In genomic region chr17:46768896-46769295, GRCh38 we compare ENCODE assay signal across 10 cellular contexts. TPM values are rescaled to one million over a fixed set of nuclear protein-coding genes. Genes with fewer than 3 reads are reported as not detected.
DNase-seq lines count a peak whose midpoint lies in the region; ATAC-seq, FAIRE-seq and TF ChIP-seq lines count a peak whose summit lies in the region.
"Not testable (repeated sequence)": the region's sequence is repeated elsewhere in the genome, so short reads cannot be mapped to it uniquely, and the experiment has no call there.
"Had no signal": no experiment of that assay in that cellular context is flagged by ENCODE, and none has a peak within 500 bp of the region (broad histone marks: within the 10 kb centered on the region; RNA-seq: fewer than 3 reads in every experiment).

No MANE protein-coding gene starts in this region.

- H3K4me1 ChIP-seq in H1 (replicated peaks in 1 of 4; ENCODE audit: control insufficient read depth in 3 of 4, insufficient read depth in 4 of 4, low read length in 3 of 4): peaks cover 6 to 28% (median 23%) of the 10 kb centered on the region in 4 experiments

- peaks cover 7 to 12% of the 10 kb centered on the region in 2 experiments for H4K20me1 ChIP-seq in H1 (replicated peaks in 1 of 2; ENCODE audit: control insufficient read depth in 1 of 2, insufficient read depth in 2 of 2, low read length in 2 of 2)

- not testable (repeated sequence) for FAIRE-seq in H1 (lab: Jason Lieb, UNC)

- whole genome bisulfite sequencing in H1 (ENCODE audit: extremely low coverage in 1 of 2, insufficient coverage in 1 of 2, insufficient read length in 1 of 2, insufficient replicate concordance in 2 of 2, low coverage in 1 of 2, low lambda C conversion rate in 2 of 2, missing lambda C conversion rate in 1 of 2), 2 experiments: 98% methylated on average over 13 of the region's 14 CpGs; no CpG with 5 or more reads in 1 of the 2 experiments

- H4K8ac ChIP-seq in H1 (ENCODE audit: extremely low read depth, insufficient read depth, low read length): not testable (repeated sequence)

- H2BK20ac ChIP-seq in H1 (ENCODE audit: low read length): not testable (repeated sequence)

- not testable (repeated sequence) for H3K36me3 Mint-ChIP-seq in CD14-positive monocyte; activated CD4-positive, alpha-beta memory T cell treated with anti-CD3 and anti-CD28 coated beads, Interleukin-2, amount 10 ng/mL, durations not matched to agents 7 days and 5 days (ENCODE audit: low read depth); naive B cell; neural crest cell (ENCODE audit: low read depth); stimulated activated memory B cell treated with anti-CD40 and anti-IgM and Interleukin-4, amounts not matched to agents 10 μg/mL and 1 μg/mL and 100 μg/mL, for 72 hours

- not testable (repeated sequence) for H2BK12ac ChIP-seq in H1 (ENCODE audit: low read depth, low read length)

- not testable (repeated sequence) for TF ChIP-seq POLR2A in H1 (IDR thresholded peaks at IDR 0.05; ENCODE audit: control extremely low read depth in 1 of 2, low read depth in 2 of 2, low read length in 2 of 2)

- not testable (repeated sequence) for H2AFZ ChIP-seq in H1 (ENCODE audit: low read length)

- not testable (repeated sequence) for H2BK5ac ChIP-seq in H1 (ENCODE audit: low read depth, low read length)

- not testable (repeated sequence) for H3K36me3 ChIP-seq in H1 (ENCODE audit: control insufficient read depth in 2 of 4, insufficient read depth in 4 of 4, low read length in 3 of 4)

- not testable (repeated sequence) for H3K4me2 ChIP-seq in H1 (ENCODE audit: insufficient read depth in 1 of 2, low read depth in 2 of 2, low read length in 2 of 2)

- H3K23ac ChIP-seq in H1 (ENCODE audit: insufficient read length): not testable (repeated sequence)

- not testable (repeated sequence) for H3K14ac ChIP-seq in H1 (ENCODE audit: insufficient read length)

- not testable (repeated sequence) for H3K79me1 ChIP-seq in H1 (ENCODE audit: low read depth, low read length)

- H4K5ac ChIP-seq in H1 (ENCODE audit: insufficient read length, low read depth, low read length): not testable (repeated sequence)

- H3K4ac ChIP-seq in H1 (replicated peaks; ENCODE audit: insufficient read length, low read depth, low read length): not testable (repeated sequence)

- H3K27ac ChIP-seq in H1 (ENCODE audit: low read depth, low read length): not testable (repeated sequence)

- TF ChIP-seq CTCF in CD14-positive monocyte (IDR thresholded peaks at IDR 0.05); GM10266 (IDR thresholded peaks at IDR 0.05; ENCODE audit: control insufficient read depth, insufficient read depth, low read depth, missing control alignments); H1 (IDR thresholded peaks at IDR 0.05; ENCODE audit: control extremely low read depth in 1 of 3, insufficient read depth in 1 of 3, low read depth in 1 of 3, low read length in 3 of 3); neural crest cell (conservative IDR thresholded peaks at IDR 0.05): not testable (repeated sequence)

- CTCF ChIA-PET in activated CD4-positive, alpha-beta memory T cell treated with anti-CD3 and anti-CD28 coated beads, Interleukin-2, amount 10 ng/mL, durations not matched to agents 7 days and 5 days (lab: Charles Lee); H1 (lab: Charles Lee; ENCODE audit: partially characterized antibody): not testable (repeated sequence)

- H3K79me2 ChIP-seq in H1 (ENCODE audit: control insufficient read depth in 1 of 2, insufficient read depth in 2 of 2, low read length in 2 of 2): not testable (repeated sequence)

- ATAC-seq in naive B cell (ENCODE audit: low read depth in 2 of 2); stimulated activated memory B cell treated with anti-CD40 and anti-IgM and Interleukin-4, amounts not matched to agents 10 μg/mL and 1 μg/mL and 100 μg/mL, for 72 hours: not testable (repeated sequence)

- not testable (repeated sequence) for TF ChIP-seq EP300 in H1 (IDR thresholded peaks at IDR 0.05; ENCODE audit: borderline replicate concordance in 1 of 2, low read depth in 2 of 2, low read length in 2 of 2)

- peak overlapping the region; percentile 37 to 80 for H3K4me3 Mint-ChIP-seq in CD14-positive monocyte
- not testable (repeated sequence) for H3K4me3 Mint-ChIP-seq in activated CD4-positive, alpha-beta memory T cell treated with anti-CD3 and anti-CD28 coated beads, Interleukin-2, amount 10 ng/mL, durations not matched to agents 7 days and 5 days
- H3K4me3 Mint-ChIP-seq in naive B cell: peak overlapping the region in 7 of 8 donors; percentile 22 to 88 (median 73)
- H3K4me3 Mint-ChIP-seq in neural crest cell: peak overlapping the region; percentile 72
- H3K4me3 Mint-ChIP-seq in stimulated activated memory B cell treated with anti-CD40 and anti-IgM and Interleukin-4, amounts not matched to agents 10 μg/mL and 1 μg/mL and 100 μg/mL, for 72 hours: peak overlapping the region; percentile 7

- not testable (repeated sequence) for DNase-seq in CD14-positive monocyte (ENCODE audit: low spot score); H1 (ENCODE audit: low read depth in 1 of 2, low spot score in 2 of 2); naive B cell; neural crest cell (ENCODE audit: low read depth, low spot score)
- DNase-seq in GM10266 (ENCODE audit: extremely low spot score) (peak; percentile 6), posterior vena cava (ENCODE audit: low spot score) (peak; percentile 54)
- DNase-seq in activated CD4-positive, alpha-beta memory T cell treated with anti-CD3 and anti-CD28 coated beads, Interleukin-2, amount 10 ng/mL, durations not matched to agents 7 days and 5 days: peak; percentile 11

- H4K91ac ChIP-seq in H1 (replicated peaks; ENCODE audit: insufficient read length, low read length): not testable (repeated sequence)

- H2BK120ac ChIP-seq in H1 (replicated peaks; ENCODE audit: low read depth, low read length): not testable (repeated sequence)

- H3K27me3 ChIP-seq in H1 (replicated peaks in 1 of 4; ENCODE audit: control insufficient read depth in 3 of 4, extremely low read depth in 1 of 4, insufficient read depth in 3 of 4, low read length in 3 of 4): peaks cover 31 to 50% (median 49%) of the 10 kb centered on the region in 4 experiments

- peaks cover 56 to 61% (median 59%) of the 10 kb centered on the region in 3 donors for H3K27me3 Mint-ChIP-seq in CD14-positive monocyte (ENCODE audit: low read depth in 3 of 3)
- peaks cover 34% of the 10 kb centered on the region for H3K27me3 Mint-ChIP-seq in activated CD4-positive, alpha-beta memory T cell treated with anti-CD3 and anti-CD28 coated beads, Interleukin-2, amount 10 ng/mL, durations not matched to agents 7 days and 5 days
- not testable (repeated sequence) for H3K27me3 Mint-ChIP-seq in naive B cell; neural crest cell (ENCODE audit: low read depth); stimulated activated memory B cell treated with anti-CD40 and anti-IgM and Interleukin-4, amounts not matched to agents 10 μg/mL and 1 μg/mL and 100 μg/mL, for 72 hours

- not testable (repeated sequence) for H3K56ac ChIP-seq in H1 (replicated peaks; ENCODE audit: insufficient read length, low read depth, low read length)

- H3K23me2 ChIP-seq in H1 (ENCODE audit: low read depth, low read length): peaks cover 10% of the 10 kb centered on the region; the same call in 1 of the 2 replicates

- not testable (repeated sequence) for H3K9ac ChIP-seq in H1 (replicated peaks in 1 of 4; ENCODE audit: extremely low read depth in 1 of 4, low read depth in 3 of 4, low read length in 3 of 4)

- not testable (repeated sequence) for H3K18ac ChIP-seq in H1 (ENCODE audit: extremely low read depth, low read length)

- TF ChIP-seq RAD21 in H1 (IDR thresholded peaks at IDR 0.05 in 1 of 2, conservative IDR thresholded peaks at IDR 0.05 in 1 of 2; ENCODE audit: low read depth in 2 of 2, low read length in 2 of 2): not testable (repeated sequence)

- intact Hi-C loops in CD14-positive monocyte (cut with micrococcal nuclease); posterior vena cava (cut with DNase I): not testable (repeated sequence)

- POLR2A ChIA-PET in activated CD4-positive, alpha-beta memory T cell treated with anti-CD3 and anti-CD28 coated beads, Interleukin-2, amount 10 ng/mL, durations not matched to agents 7 days and 5 days (lab: Charles Lee): not testable (repeated sequence)
- POLR2A ChIA-PET in H1 (lab: Charles Lee; ENCODE audit: partially characterized antibody): interaction anchor here (1.4 kb wide), 1 partner anchor 15 kb away, joined by 3 read pairs; no protein-coding TSS in a partner anchor

- H3K4me3 ChIP-seq in H1 (ENCODE audit: extremely low read depth in 1 of 4, insufficient read depth in 2 of 4, low read depth in 3 of 4, low read length in 4 of 4): not testable (repeated sequence)

- H3K9me3 ChIP-seq in H1 (ENCODE audit: insufficient read depth in 2 of 2, low read depth in 1 of 2, low read length in 1 of 2): not testable (repeated sequence)

- not testable (repeated sequence) for H2BK15ac ChIP-seq in H1 (ENCODE audit: low read length)

- peaks cover 19% of the 10 kb centered on the region for H3K4me1 Mint-ChIP-seq in CD14-positive monocyte
- peaks cover 18% of the 10 kb centered on the region for H3K4me1 Mint-ChIP-seq in activated CD4-positive, alpha-beta memory T cell treated with anti-CD3 and anti-CD28 coated beads, Interleukin-2, amount 10 ng/mL, durations not matched to agents 7 days and 5 days
- peaks cover 11 to 28% (median 25%) of the 10 kb centered on the region in 3 donors for H3K4me1 Mint-ChIP-seq in naive B cell
- peaks cover 19% of the 10 kb centered on the region for H3K4me1 Mint-ChIP-seq in neural crest cell
- H3K4me1 Mint-ChIP-seq in stimulated activated memory B cell treated with anti-CD40 and anti-IgM and Interleukin-4, amounts not matched to agents 10 μg/mL and 1 μg/mL and 100 μg/mL, for 72 hours: peaks cover 23% of the 10 kb centered on the region

- H3K9me3 Mint-ChIP-seq in CD14-positive monocyte: peaks cover 0 to 12% (median 7%) of the 10 kb centered on the region in 7 donors
- not testable (repeated sequence) for H3K9me3 Mint-ChIP-seq in activated CD4-positive, alpha-beta memory T cell treated with anti-CD3 and anti-CD28 coated beads, Interleukin-2, amount 10 ng/mL, durations not matched to agents 7 days and 5 days; naive B cell; neural crest cell; stimulated activated memory B cell treated with anti-CD40 and anti-IgM and Interleukin-4, amounts not matched to agents 10 μg/mL and 1 μg/mL and 100 μg/mL, for 72 hours

- not testable (repeated sequence) for H3K27ac Mint-ChIP-seq in CD14-positive monocyte; activated CD4-positive, alpha-beta memory T cell treated with anti-CD3 and anti-CD28 coated beads, Interleukin-2, amount 10 ng/mL, durations not matched to agents 7 days and 5 days; neural crest cell (ENCODE audit: unreplicated experiment); stimulated activated memory B cell treated with anti-CD40 and anti-IgM and Interleukin-4, amounts not matched to agents 10 μg/mL and 1 μg/mL and 100 μg/mL, for 72 hours
- H3K27ac Mint-ChIP-seq in naive B cell: peak overlapping the region in 1 of 6 donors; percentile 7

- peak overlapping the region; percentile 15; the same call in 1 of the 2 replicates for H2AK5ac ChIP-seq in H1 (ENCODE audit: low read depth, low read length)

RNA-seq across cellular contexts. Expression of gene WNT3, which starts 49.6 kb away (rescaled TPM):
- polyA plus RNA-seq in CD14-positive monocyte: not detected
- total RNA-seq in activated CD4-positive, alpha-beta memory T cell treated with anti-CD3 and anti-CD28 coated beads, Interleukin-2, amount 10 ng/mL, durations not matched to agents 7 days and 5 days: not detected
- total RNA-seq in H1 (2021; fragmentation: NEBNext Ultra II Directional; extraction: Animal tissue kit (Norgen Biotek cat#: 25700)): 1.3 and 2.0 TPM in 2 replicates
- polyA plus RNA-seq in H1 (2011; rRNA removed): 0.56 and 0.96 TPM in 2 replicates
- 1.00 TPM for polyA plus RNA-seq in H1 (2011; cell fraction: cytosol; rRNA removed)
- polyA plus RNA-seq in H1 (2011; cell fraction: nucleus; rRNA removed): 1.2 TPM
- 0.40 to 1.3 TPM (median 0.77 TPM) in 4 replicates for polyA plus RNA-seq in H1 (2012, experiment 1 of 2)
- 0.76 TPM for polyA plus RNA-seq in H1 (2012, experiment 2 of 2)
- polyA plus RNA-seq in H1 (2013, experiment 1 of 2): 5.2 TPM
- polyA plus RNA-seq in H1 (2013, experiment 2 of 2): 6.7 TPM
- polyA minus RNA-seq in H1 (2011; rRNA and poly(A)+ RNA removed): 0.71 and 0.91 TPM in 2 replicates
- polyA minus RNA-seq in H1 (2011; cell fraction: cytosol; rRNA and poly(A)+ RNA removed): 0.66 TPM
- 0.60 TPM for polyA minus RNA-seq in H1 (2011; cell fraction: nucleus; rRNA and poly(A)+ RNA removed)
- under 1 TPM in 4 of 6 donors, not detected in 2; 0.06 to 0.73 (median 0.17) TPM for polyA plus RNA-seq in naive B cell (ENCODE audit: low read depth in 6 of 6)
- 8.4 and 9.3 TPM in 2 replicates for total RNA-seq in neural crest cell
- under 1 TPM; 0.32 to 0.81 TPM for total RNA-seq in posterior vena cava
- total RNA-seq: CD4-positive, alpha-beta memory T cell; GM12878 had no signal
- polyA plus RNA-seq: CD4-positive, alpha-beta memory T cell had no signal
